Comparison of ENCODE assay signal across 9 cellular contexts in genomic region chr20:44495257-44495656, GRCh38. TPM values are rescaled to one million over a fixed set of nuclear protein-coding genes. Genes with fewer than 3 reads are reported as not detected.
DNase-seq lines count a peak whose midpoint lies in the region; ATAC-seq, FAIRE-seq and TF ChIP-seq lines count a peak whose summit lies in the region.
"Had no signal": no experiment of that assay in that cellular context is flagged by ENCODE, and none has a peak within 500 bp of the region (broad histone marks: within the 10 kb centered on the region; RNA-seq: fewer than 3 reads in every experiment).

No MANE protein-coding gene starts in this region.

- CTCF ChIA-PET in activated B cell treated with CpG ODN at 0.5 μM for 24 hours (lab: Charles Lee), result no interaction called here

- H3K36me3 ChIP-seq in HUES64 (ENCODE audit: insufficient read depth, low read length), result peaks cover 73% of the 10 kb centered on the region
- peaks cover 59 to 90% (median 79%) of the 10 kb centered on the region in 5 donors for H3K36me3 ChIP-seq in subcutaneous abdominal adipose tissue (ENCODE audit: control insufficient read depth in 5 of 5, insufficient read depth in 5 of 5, low read length in 5 of 5)
- H3K36me3 ChIP-seq in ovary, result no peaks in the 10 kb centered on the region

- H3K27me3 ChIP-seq in HUES64 (ENCODE audit: insufficient read depth, low read length) (no peaks in the 10 kb centered on the region), foreskin keratinocyte (no peaks in the 10 kb centered on the region), subcutaneous abdominal adipose tissue (ENCODE audit: control insufficient read depth in 5 of 5, insufficient read depth in 4 of 5, low read length in 5 of 5) (no peaks in the 10 kb centered on the region), ovary (no peaks in the 10 kb centered on the region)

- H3K4me1 ChIP-seq in HUES64 (ENCODE audit: insufficient read depth, low read length) (no peaks in the 10 kb centered on the region), foreskin keratinocyte (peaks cover 31% of the 10 kb centered on the region), subcutaneous abdominal adipose tissue (ENCODE audit: control insufficient read depth in 5 of 5, insufficient read depth in 5 of 5, low read length in 5 of 5) (peaks cover 0 to 16% (median 9%) of the 10 kb centered on the region in 5 donors), ovary (ENCODE audit: insufficient read depth) (peaks cover 2% of the 10 kb centered on the region)

- TF ChIP-seq EP300 in ovary (IDR thresholded peaks at IDR 0.05), result no peak

- no peak overlapping the region for H3K4me3 Mint-ChIP-seq in activated B cell treated with CpG ODN at 0.5 μM for 24 hours

- H3K27me3 Mint-ChIP-seq in activated B cell treated with CpG ODN at 0.5 μM for 24 hours, result no peaks in the 10 kb centered on the region

- H3K27ac ChIP-seq in HUES64 (ENCODE audit: low read depth, low read length) (no peak overlapping the region), foreskin keratinocyte (peak overlapping the region; percentile 100), subcutaneous abdominal adipose tissue (ENCODE audit: low read depth, low read length) (peak overlapping the region; percentile 15), ovary (no peak overlapping the region)

- H3K9me3 ChIP-seq in HUES64 (ENCODE audit: insufficient read depth, low read depth, low read length), result no peaks in the 10 kb centered on the region
- H3K9me3 ChIP-seq in subcutaneous abdominal adipose tissue (ENCODE audit: control insufficient read depth in 5 of 5, low read length in 5 of 5), result no peaks in the 10 kb centered on the region
- H3K9me3 ChIP-seq in ovary, result no peaks in the 10 kb centered on the region

- 89% methylated on average over 1 of the region's 1 CpG for WGBS in HUES64
- 89 to 95% (median 90%) methylated on average over 1 of the region's 1 CpG for WGBS in ovary, 3 donors

- ATAC-seq in activated B cell treated with CpG ODN at 0.5 μM for 24 hours (ENCODE audit: low read depth) (no peak), foreskin keratinocyte (peak; percentile 8), HG03039 (IDR thresholded peaks at IDR 0.05; ENCODE audit: unreplicated experiment) (no peak)
- ATAC-seq: left colon had no signal

- peak overlapping the region; percentile 6; the same call in 1 of the 2 replicates for H3K9ac ChIP-seq in HUES64 (ENCODE audit: low read depth, low read length)
- no peak overlapping the region for H3K9ac ChIP-seq in subcutaneous abdominal adipose tissue (ENCODE audit: low read length in 5 of 5)

- H3K27ac Mint-ChIP-seq in activated B cell treated with CpG ODN at 0.5 μM for 24 hours, result peak overlapping the region; percentile 64

- no peaks in the 10 kb centered on the region for H3K9me3 Mint-ChIP-seq in activated B cell treated with CpG ODN at 0.5 μM for 24 hours

- TF ChIP-seq POLR2A in ovary (IDR thresholded peaks at IDR 0.05), result no peak

- DNase-seq in activated B cell treated with CpG ODN at 0.5 μM for 24 hours (no peak), foreskin keratinocyte (peak; percentile 72 to 86), ovary (no peak), GM19239 (ENCODE audit: insufficient read length, low spot score) (no peak)
- DNase-seq: left colon, NCI-H187 had no signal

- POLR2A ChIA-PET in activated B cell treated with CpG ODN at 0.5 μM for 24 hours (lab: Charles Lee), result no interaction called here

- intact Hi-C loops in activated B cell treated with CpG ODN at 0.5 μM for 24 hours (cut with micrococcal nuclease), result loop anchor here (2.0 kb wide), 1 partner anchor 14 kb away; no protein-coding TSS in a partner anchor
- intact Hi-C loops in ovary (cut with DNase I), result no loop called here

- no peak overlapping the region for H3K4me3 ChIP-seq in HUES64 (ENCODE audit: low read length)
- no peak overlapping the region for H3K4me3 ChIP-seq in subcutaneous abdominal adipose tissue (ENCODE audit: low read depth in 1 of 5, low read length in 5 of 5)
- no peak overlapping the region for H3K4me3 ChIP-seq in ovary

- H3K36me3 Mint-ChIP-seq in activated B cell treated with CpG ODN at 0.5 μM for 24 hours (ENCODE audit: low read depth), result peaks cover 87% of the 10 kb centered on the region

- peaks cover 36% of the 10 kb centered on the region for H3K4me1 Mint-ChIP-seq in activated B cell treated with CpG ODN at 0.5 μM for 24 hours

- TF ChIP-seq CTCF in activated B cell treated with CpG ODN at 0.5 μM for 24 hours (IDR thresholded peaks at IDR 0.05) (no peak), foreskin keratinocyte (conservative IDR thresholded peaks at IDR 0.05) (no peak), ovary (IDR thresholded peaks at IDR 0.05) (no peak)

- FAIRE-seq in GM19239 (lab: Jason Lieb, UNC), result no peak

RNA-seq across cellular contexts. Expression of gene TTPAL, which starts 19.6 kb away (rescaled TPM):
- polyA plus RNA-seq in HUES64 (2013, experiment 1 of 2), result 8.4 TPM
- polyA plus RNA-seq in HUES64 (2013, experiment 2 of 2), result 8.4 TPM
- total RNA-seq in activated B cell treated with CpG ODN at 0.5 μM for 24 hours (27.5 and 27.7 TPM in 2 replicates), foreskin keratinocyte (25.0 and 31.9 TPM in 2 replicates), ovary (10 to 100 TPM in 6 of 7 donors, 1 to 10 TPM in 1; 5.6 to 25.1 (median 12.4) TPM)
- polyA plus RNA-seq in foreskin keratinocyte (8.4 and 9.5 TPM in 2 replicates), ovary (1 to 10 TPM; 3.1 to 7.4 TPM)

RNA-seq across cellular contexts. Expression of gene SERINC3, which starts 26.6 kb away (rescaled TPM):
- polyA plus RNA-seq in HUES64 (2013, experiment 1 of 2), result 30.7 TPM
- 35.3 TPM for polyA plus RNA-seq in HUES64 (2013, experiment 2 of 2)
- 38.1 and 41.4 TPM in 2 replicates for total RNA-seq in activated B cell treated with CpG ODN at 0.5 μM for 24 hours
- total RNA-seq in foreskin keratinocyte, result 54.8 and 69.2 TPM in 2 replicates
- 26.3 and 27.6 TPM in 2 replicates for polyA plus RNA-seq in foreskin keratinocyte
- 100 to 1,000 TPM in 1 of 7 donors, 10 to 100 TPM in 6; 52.1 to 113 (median 90.1) TPM for total RNA-seq in ovary
- 100 to 1,000 TPM in 1 of 2 donors, 10 to 100 TPM in 1; 69.4 to 171 TPM for polyA plus RNA-seq in ovary

Comparison
In these comparisons a context has a peak if more than half of its experiments do, and no peak if none do; other contexts are left out.
1. H3K27ac ChIP-seq: peak in foreskin keratinocyte (single experiment) and subcutaneous abdominal adipose tissue (single experiment); none in HUES64 (single experiment) and ovary (0 of 2).
2. DNase-seq: peak in foreskin keratinocyte (2 of 2); none in activated B cell treated with CpG ODN at 0.5 μM for 24 hours (single experiment), ovary (0 of 5) and GM19239 (single experiment).